In the genomic region with DNA sequence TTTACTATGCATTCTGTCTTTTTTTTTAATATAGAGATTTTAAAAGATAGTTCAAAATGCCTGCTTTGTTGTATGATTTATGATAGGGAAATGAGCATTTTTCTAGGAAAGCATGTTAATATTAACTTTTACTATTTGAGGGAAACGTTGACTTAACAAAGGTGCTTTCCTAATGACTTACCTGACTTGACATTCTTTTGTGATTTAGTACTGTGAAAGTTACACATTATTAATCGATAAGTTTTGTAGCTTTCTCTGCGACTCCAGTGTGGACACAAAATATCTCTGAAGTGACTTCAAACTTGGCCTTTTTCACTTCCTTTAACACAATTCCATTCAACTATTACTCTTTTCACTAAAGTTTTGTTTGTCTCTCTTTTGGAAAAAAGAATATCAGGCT, we compare ENCODE assay signal across 27 cellular contexts.
"Had no signal": no experiment of that assay in that cellular context is flagged by ENCODE, and none has a peak within 500 bp of the region (broad histone marks: within the 10 kb centered on the region; RNA-seq: fewer than 3 reads in every experiment).

No MANE protein-coding gene starts in this region.

- DNase-seq: heart left ventricle; kidney glomerular epithelial cell; left colon; left lung; lower lobe of right lung; mammary epithelial cell; mesendoderm; naive thymus-derived CD4-positive, alpha-beta T cell; ovary; posterior cingulate gyrus; psoas muscle; right lobe of liver; stimulated activated CD4-positive, alpha-beta T cell treated with anti-CD3 and anti-CD28 coated beads, Interleukin-12 subunit alpha, Interleukin-12 subunit beta, amount 100 ng/mL, for 4 hours; stimulated activated CD4-positive, alpha-beta T cell treated with anti-CD3 and anti-CD28 coated beads, Interleukin-15, amount 100 ng/mL, for 24 hours; stimulated activated CD4-positive, alpha-beta T cell treated with anti-CD3 and anti-CD28 coated beads, Interleukin-2, amount 100 ng/mL, for 24 hours; stimulated activated CD4-positive, alpha-beta T cell treated with anti-CD3 and anti-CD28 coated beads, Interleukin-4, amount 100 ng/mL, for 1 hour; stimulated activated naive B cell treated with anti-CD40 and anti-IgM and Interleukin-4, amounts not matched to agents 10 μg/mL and 1 μg/mL and 100 μg/mL, for 72 hours; stimulated activated naive CD8-positive, alpha-beta T cell treated with anti-CD3 and anti-CD28 coated beads, Interleukin-15, Interleukin-2, amounts not matched to agents 100 U/mL and 50 U/mL, for 24 hours; stomach; testis; thyroid gland; transverse colon; upper lobe of left lung had no signal

- H3K27ac Mint-ChIP-seq: naive thymus-derived CD4-positive, alpha-beta T cell; natural killer cell treated with Interleukin-12 subunit alpha and Interleukin-12 subunit beta and Interleukin-15 and Interleukin-18, amount 100 ng/mL, for 72 hours; stimulated activated naive B cell treated with anti-CD40 and anti-IgM and Interleukin-4, amounts not matched to agents 10 μg/mL and 1 μg/mL and 100 μg/mL, for 72 hours had no signal

- H3K4me3 ChIP-seq: heart left ventricle, left lung, lower lobe of right lung, ovary, psoas muscle, right atrium auricular region, right lobe of liver, stomach, testis, thyroid gland, transverse colon, upper lobe of left lung, vagina had no signal

- H3K36me3 ChIP-seq: heart left ventricle, left lung, lower lobe of right lung, ovary, right atrium auricular region, right lobe of liver, stomach, thyroid gland, transverse colon, upper lobe of left lung, vagina had no signal

- ATAC-seq: heart left ventricle; left colon; left lung; lower lobe of right lung; naive thymus-derived CD4-positive, alpha-beta T cell; natural killer cell treated with Interleukin-12 subunit alpha and Interleukin-12 subunit beta and Interleukin-15 and Interleukin-18, amount 100 ng/mL, for 72 hours; psoas muscle; stimulated activated naive B cell treated with anti-CD40 and anti-IgM and Interleukin-4, amounts not matched to agents 10 μg/mL and 1 μg/mL and 100 μg/mL, for 72 hours; stimulated activated naive CD8-positive, alpha-beta T cell treated with anti-CD3 and anti-CD28 coated beads, Interleukin-15, Interleukin-2, amounts not matched to agents 100 U/mL and 50 U/mL, for 24 hours had no signal

- H3K4me3 Mint-ChIP-seq: mesothelial cell of epicardium; naive thymus-derived CD4-positive, alpha-beta T cell; natural killer cell treated with Interleukin-12 subunit alpha and Interleukin-12 subunit beta and Interleukin-15 and Interleukin-18, amount 100 ng/mL, for 72 hours; stimulated activated naive B cell treated with anti-CD40 and anti-IgM and Interleukin-4, amounts not matched to agents 10 μg/mL and 1 μg/mL and 100 μg/mL, for 72 hours had no signal

- H3K36me3 Mint-ChIP-seq: mesothelial cell of epicardium; naive thymus-derived CD4-positive, alpha-beta T cell; stimulated activated naive B cell treated with anti-CD40 and anti-IgM and Interleukin-4, amounts not matched to agents 10 μg/mL and 1 μg/mL and 100 μg/mL, for 72 hours had no signal

- H3K27me3 ChIP-seq: heart left ventricle, left lung, ovary, right atrium auricular region, right lobe of liver, stomach, testis, thyroid gland, transverse colon, upper lobe of left lung, vagina had no signal

- H3K9me3 ChIP-seq: heart left ventricle, left lung, lower lobe of right lung, ovary, psoas muscle, right atrium auricular region, right lobe of liver, stomach, testis, thyroid gland, transverse colon, upper lobe of left lung, vagina had no signal

- H3K9me3 Mint-ChIP-seq: natural killer cell treated with Interleukin-12 subunit alpha and Interleukin-12 subunit beta and Interleukin-15 and Interleukin-18, amount 100 ng/mL, for 72 hours; stimulated activated naive B cell treated with anti-CD40 and anti-IgM and Interleukin-4, amounts not matched to agents 10 μg/mL and 1 μg/mL and 100 μg/mL, for 72 hours had no signal

- H3K27ac ChIP-seq: heart left ventricle, left lung, lower lobe of right lung, ovary, psoas muscle, right atrium auricular region, right lobe of liver, stomach, testis, thyroid gland, transverse colon, upper lobe of left lung, vagina had no signal

- H3K4me1 Mint-ChIP-seq: naive thymus-derived CD4-positive, alpha-beta T cell; stimulated activated naive B cell treated with anti-CD40 and anti-IgM and Interleukin-4, amounts not matched to agents 10 μg/mL and 1 μg/mL and 100 μg/mL, for 72 hours had no signal

- H3K4me1 ChIP-seq: heart left ventricle, left lung, lower lobe of right lung, psoas muscle, right atrium auricular region, right lobe of liver, testis, thyroid gland, upper lobe of left lung, vagina had no signal
